10 cellular contexts compared by ENCODE assay signal in genomic region chr7:128266891-128267839, GRCh38. TPM values are rescaled to one million over a fixed set of nuclear protein-coding genes. Genes with fewer than 3 reads are reported as not detected.
DNase-seq lines count a peak whose midpoint lies in the region; ATAC-seq and TF ChIP-seq lines count a peak whose summit lies in the region.
"Had no signal": no experiment of that assay in that cellular context is flagged by ENCODE, and none has a peak within 500 bp of the region (broad histone marks: within the 10 kb centered on the region; RNA-seq: fewer than 3 reads in every experiment).

No MANE protein-coding gene starts in this region.

- H3K9me3 ChIP-seq in SJCRH30 (replicated peaks): no peaks in the 10 kb centered on the region

- ATAC-seq in foreskin keratinocyte: peak; percentile 65
- ATAC-seq in HG03571 (IDR thresholded peaks at IDR 0.05; ENCODE audit: unreplicated experiment): no peak
- ATAC-seq in activated CD8-positive, alpha-beta T cell treated with anti-CD3 and anti-CD28 coated beads, Interleukin-2, amount 10 ng/mL, durations not matched to agents 7 days and 5 days: no peak

- H3K36me3 Mint-ChIP-seq in HFFc6 (ENCODE audit: low read depth): peaks cover 6% of the 10 kb centered on the region; the same call in 1 of the 2 replicates
- H3K36me3 Mint-ChIP-seq in activated T-cell treated with anti-CD3 and anti-CD28 coated beads, Interleukin-2, amount 50 U/mL, for 24 hours (ENCODE audit: low read depth): no peaks in the 10 kb centered on the region
- H3K36me3 Mint-ChIP-seq in activated CD8-positive, alpha-beta T cell treated with anti-CD3 and anti-CD28 coated beads, Interleukin-2, amount 10 ng/mL, durations not matched to agents 7 days and 5 days (ENCODE audit: low read depth): no peaks in the 10 kb centered on the region

- TF ChIP-seq CTCF in HFFc6 (IDR thresholded peaks at IDR 0.05) (no peak; the same call in 1 of the 2 replicates), foreskin keratinocyte (conservative IDR thresholded peaks at IDR 0.05) (peak; percentile 10)

- no peaks in the 10 kb centered on the region for H3K36me3 ChIP-seq in SJCRH30

- peaks cover 25% of the 10 kb centered on the region for H3K4me1 Mint-ChIP-seq in HFFc6 (ENCODE audit: low read depth)
- H3K4me1 Mint-ChIP-seq in activated T-cell treated with anti-CD3 and anti-CD28 coated beads, Interleukin-2, amount 50 U/mL, for 24 hours (ENCODE audit: low read depth): peaks cover 2% of the 10 kb centered on the region
- no peaks in the 10 kb centered on the region for H3K4me1 Mint-ChIP-seq in activated CD8-positive, alpha-beta T cell treated with anti-CD3 and anti-CD28 coated beads, Interleukin-2, amount 10 ng/mL, durations not matched to agents 7 days and 5 days (ENCODE audit: low read depth)

- H3K9me3 Mint-ChIP-seq in HFFc6: no peaks in the 10 kb centered on the region
- no peaks in the 10 kb centered on the region for H3K9me3 Mint-ChIP-seq in activated T-cell treated with anti-CD3 and anti-CD28 coated beads, Interleukin-2, amount 50 U/mL, for 24 hours
- H3K9me3 Mint-ChIP-seq in activated CD8-positive, alpha-beta T cell treated with anti-CD3 and anti-CD28 coated beads, Interleukin-2, amount 10 ng/mL, durations not matched to agents 7 days and 5 days (ENCODE audit: insufficient read depth): no peaks in the 10 kb centered on the region

- H3K27me3 ChIP-seq in SJCRH30 (no peaks in the 10 kb centered on the region), foreskin keratinocyte (no peaks in the 10 kb centered on the region)

- peak; percentile 72 for DNase-seq in HFFc6
- DNase-seq in SJCRH30: peak; percentile 85
- peak; percentile 68 to 85 for DNase-seq in foreskin keratinocyte
- peak; percentile 57 for DNase-seq in occipital lobe (lab: John Stamatoyannopoulos, UW)
- no peak for DNase-seq in DMS53 treated with DMSO at 0.1 percent for 48 hours (lab: John Stamatoyannopoulos, UW; ENCODE audit: unreplicated experiment)
- DNase-seq in activated T-cell treated with anti-CD3 and anti-CD28 coated beads, Interleukin-2, amount 50 U/mL, for 24 hours: no peak
- DNase-seq in activated CD8-positive, alpha-beta T cell treated with anti-CD3 and anti-CD28 coated beads, Interleukin-2, amount 10 ng/mL, durations not matched to agents 7 days and 5 days: no peak

- H3K4me1 ChIP-seq in SJCRH30 (peaks cover 9% of the 10 kb centered on the region; the same call in 1 of the 2 replicates), foreskin keratinocyte (peaks cover 14% of the 10 kb centered on the region)

- H3K27ac ChIP-seq in SJCRH30 (peak overlapping the region; percentile 43), foreskin keratinocyte (peak overlapping the region; percentile 37)
- H3K27ac ChIP-seq: KMS-11 had no signal

- H3K4me3 Mint-ChIP-seq in HFFc6: peak overlapping the region; percentile 82
- no peak overlapping the region for H3K4me3 Mint-ChIP-seq in activated T-cell treated with anti-CD3 and anti-CD28 coated beads, Interleukin-2, amount 50 U/mL, for 24 hours
- no peak overlapping the region for H3K4me3 Mint-ChIP-seq in activated CD8-positive, alpha-beta T cell treated with anti-CD3 and anti-CD28 coated beads, Interleukin-2, amount 10 ng/mL, durations not matched to agents 7 days and 5 days

- H3K27ac Mint-ChIP-seq in HFFc6: peak overlapping the region; percentile 77
- H3K27ac Mint-ChIP-seq in activated T-cell treated with anti-CD3 and anti-CD28 coated beads, Interleukin-2, amount 50 U/mL, for 24 hours: no peak overlapping the region
- H3K27ac Mint-ChIP-seq in activated CD8-positive, alpha-beta T cell treated with anti-CD3 and anti-CD28 coated beads, Interleukin-2, amount 10 ng/mL, durations not matched to agents 7 days and 5 days: no peak overlapping the region

- CTCF ChIA-PET in activated CD8-positive, alpha-beta T cell treated with anti-CD3 and anti-CD28 coated beads, Interleukin-2, amount 10 ng/mL, durations not matched to agents 7 days and 5 days (lab: Charles Lee): no interaction called here

- POLR2A ChIA-PET in activated CD8-positive, alpha-beta T cell treated with anti-CD3 and anti-CD28 coated beads, Interleukin-2, amount 10 ng/mL, durations not matched to agents 7 days and 5 days (lab: Charles Lee): no interaction called here

- H3K4me3 ChIP-seq in SJCRH30: peak overlapping the region; percentile 52

- H3K27me3 Mint-ChIP-seq in HFFc6 (ENCODE audit: insufficient read depth): peaks cover 15% of the 10 kb centered on the region
- peaks cover 35% of the 10 kb centered on the region for H3K27me3 Mint-ChIP-seq in activated T-cell treated with anti-CD3 and anti-CD28 coated beads, Interleukin-2, amount 50 U/mL, for 24 hours
- peaks cover 41% of the 10 kb centered on the region for H3K27me3 Mint-ChIP-seq in activated CD8-positive, alpha-beta T cell treated with anti-CD3 and anti-CD28 coated beads, Interleukin-2, amount 10 ng/mL, durations not matched to agents 7 days and 5 days (ENCODE audit: low read depth)

RNA-seq across cellular contexts. Expression of gene LEP, which starts 26.1 kb away (rescaled TPM):
- total RNA-seq in HFFc6 (2021; fragmentation: NEBNext Ultra II Directional; extraction: Animal tissue kit (Norgen Biotek cat#: 25700)): not detected
- not detected in 2 replicates for total RNA-seq in SJCRH30 (2014; rRNA removed; shearing (Covaris generic))
- not detected in 2 replicates for total RNA-seq in foreskin keratinocyte
- polyA plus RNA-seq in foreskin keratinocyte: not detected in 2 replicates
- not detected for total RNA-seq in occipital lobe
- not detected for total RNA-seq in activated CD8-positive, alpha-beta T cell treated with anti-CD3 and anti-CD28 coated beads, Interleukin-2, amount 10 ng/mL, durations not matched to agents 7 days and 5 days
- total RNA-seq: mononuclear cell had no signal

Comparison
In these comparisons a context has a peak if more than half of its experiments do, and no peak if none do; other contexts are left out.
1. DNase-seq: peak in HFFc6 (single experiment), SJCRH30 (2 of 2), foreskin keratinocyte (2 of 2) and occipital lobe (single experiment); none in DMS53 treated with DMSO at 0.1 percent for 48 hours (single experiment), activated T-cell treated with anti-CD3 and anti-CD28 coated beads, Interleukin-2, amount 50 U/mL, for 24 hours (single experiment) and activated CD8-positive, alpha-beta T cell treated with anti-CD3 and anti-CD28 coated beads, Interleukin-2, amount 10 ng/mL, durations not matched to agents 7 days and 5 days (single experiment).